ENCODE assay signal across 28 cellular contexts in genomic region chr7:4783292-4783652, GRCh38.
"Had no signal": no experiment of that assay in that cellular context is flagged by ENCODE, and none has a peak within 500 bp of the region (broad histone marks: within the 10 kb centered on the region; RNA-seq: fewer than 3 reads in every experiment).

No MANE protein-coding gene starts in this region.

- H3K27ac ChIP-seq: body of pancreas, esophagus muscularis mucosa, foreskin keratinocyte, gastrocnemius medialis, WERI-Rb-1 had no signal

- FAIRE-seq: colon had no signal

- H3K9me3 ChIP-seq: body of pancreas, esophagus muscularis mucosa, gastrocnemius medialis had no signal

- DNase-seq: activated B cell treated with CpG ODN at 0.5 μM for 24 hours; activated CD4-positive, alpha-beta T cell treated with anti-CD3 and anti-CD28 coated beads for 48 hours; activated CD4-positive, alpha-beta T cell treated with anti-CD3 and anti-CD28 coated beads, Interleukin-2, amount 50 U/mL, for 1 hour; activated CD4-positive, alpha-beta T cell treated with anti-CD3 and anti-CD28 coated beads, Interleukin-2, amount 50 U/mL, for 48 hours; activated CD8-positive, alpha-beta memory T cell treated with anti-CD3 and anti-CD28 coated beads for 24 hours; activated CD8-positive, alpha-beta T cell treated with anti-CD3 and anti-CD28 coated beads for 36 hours; activated effector memory CD4-positive, alpha-beta T cell treated with Interleukin-2 at 50 U/mL for 16 hours; activated gamma-delta T cell treated with Interleukin-2 at 50 U/mL for 16 hours; activated naive CD4-positive, alpha-beta T cell treated with anti-CD3 and anti-CD28 coated beads, Interleukin-2, amount 50 U/mL, for 16 hours; activated naive CD4-positive, alpha-beta T cell treated with Interleukin-2 at 50 U/mL for 16 hours; activated T-cell treated with anti-CD3 and anti-CD28 coated beads, Interleukin-2, amount 50 U/mL, for 4 hours; amniotic stem cell; aorta; body of pancreas; cortex of kidney; dermis blood vessel endothelial cell; effector CD4-positive, alpha-beta T cell; effector memory CD8-positive, alpha-beta T cell; foreskin keratinocyte; gastrocnemius medialis; T-helper 1 cell; T-helper 17 cell; T1000; WERI-Rb-1 had no signal

- H3K4me1 ChIP-seq: body of pancreas, gastrocnemius medialis had no signal

- H3K4me3 ChIP-seq: body of pancreas, esophagus muscularis mucosa, gastrocnemius medialis had no signal

- ATAC-seq: activated CD4-positive, CD25-positive, alpha-beta regulatory T cell treated with anti-CD3 and anti-CD28 coated beads, Interleukin-2, amount 50 U/mL, for 24 hours; activated CD8-positive, alpha-beta T cell treated with anti-CD3 and anti-CD28 coated beads for 36 hours; activated T-cell treated with anti-CD3 and anti-CD28 coated beads, Interleukin-2, amount 50 U/mL, for 4 hours; activated T-helper 17 cell treated with anti-CD3 and anti-CD28 coated beads, Interleukin-2, amount 50 U/mL, for 72 hours; body of pancreas; effector memory CD8-positive, alpha-beta T cell; foreskin keratinocyte; gastrocnemius medialis; T-helper 17 cell had no signal

- H3K27me3 ChIP-seq: body of pancreas, esophagus muscularis mucosa, foreskin keratinocyte, gastrocnemius medialis had no signal
